In the genomic region with DNA sequence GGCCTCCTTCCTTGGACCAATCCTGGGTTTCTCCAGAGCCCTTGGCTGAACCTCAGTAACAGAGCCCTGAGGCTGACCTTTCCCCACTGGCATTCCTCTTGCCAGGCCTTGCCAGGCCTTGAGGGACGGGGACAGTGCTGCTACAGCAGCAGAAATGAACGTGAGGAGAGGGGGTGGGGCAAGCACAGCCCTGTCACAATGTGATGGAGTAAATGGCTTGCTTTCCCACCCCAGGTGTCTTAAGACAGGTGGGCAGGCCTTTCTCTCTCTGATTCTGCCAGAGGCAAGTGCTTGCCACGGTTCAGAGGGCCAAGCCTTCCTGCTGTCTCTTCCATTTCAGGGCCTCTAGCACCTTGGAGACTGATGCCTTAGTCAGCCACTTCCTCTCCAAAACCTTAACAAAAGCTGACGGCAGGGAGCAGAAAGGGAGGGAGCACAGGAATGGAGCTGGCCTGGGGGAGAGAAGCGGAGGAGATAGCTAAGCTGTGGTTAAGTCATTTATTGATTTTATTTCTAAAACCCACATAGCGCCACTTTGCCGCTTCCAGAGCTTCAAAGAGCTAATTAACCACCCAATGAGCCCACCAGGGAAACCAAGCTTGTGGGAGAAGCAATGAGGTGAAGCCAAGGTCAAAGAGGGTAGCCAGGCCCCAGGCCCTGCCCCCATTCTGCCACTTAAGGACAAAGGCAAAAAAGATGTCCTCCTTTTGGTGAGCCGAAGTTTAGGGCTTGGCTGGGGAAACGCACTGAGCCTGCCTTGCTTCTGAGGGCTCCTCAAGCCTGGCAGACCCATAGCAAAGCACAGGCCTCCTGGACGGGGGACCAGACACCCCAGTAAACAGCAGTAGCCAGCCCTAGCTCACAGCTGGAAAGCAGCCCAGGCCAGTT, we compare ENCODE assay signal across 8 cellular contexts. TPM values are rescaled to one million over a fixed set of nuclear protein-coding genes. Genes with fewer than 3 reads are reported as not detected.
DNase-seq lines count a peak whose midpoint lies in the region; ATAC-seq, FAIRE-seq and TF ChIP-seq lines count a peak whose summit lies in the region.

No MANE protein-coding gene starts in this region.

- WGBS in H1 (ENCODE audit: extremely low coverage in 1 of 2, insufficient coverage in 1 of 2, insufficient read length in 1 of 2, insufficient replicate concordance in 2 of 2, low coverage in 1 of 2, low lambda C conversion rate in 2 of 2, missing lambda C conversion rate in 1 of 2), 2 experiments: 27% methylated on average over 10 of the region's 10 CpGs; no CpG with 5 or more reads in 1 of the 2 experiments

- no peak overlapping the region for H3K23ac ChIP-seq in H1 (ENCODE audit: insufficient read length)

- H2BK12ac ChIP-seq in H1 (ENCODE audit: low read depth, low read length): peak overlapping the region; percentile 72

- no peak overlapping the region for H2AFZ ChIP-seq in H1 (ENCODE audit: low read length)

- no peaks in the 10 kb centered on the region for H3K9me3 Mint-ChIP-seq in naive thymus-derived CD8-positive, alpha-beta T cell

- H3K56ac ChIP-seq in H1 (replicated peaks; ENCODE audit: insufficient read length, low read depth, low read length): peak overlapping the region; percentile 27

- H3K36me3 Mint-ChIP-seq in naive thymus-derived CD8-positive, alpha-beta T cell: peaks cover 14 to 52% (median 21%) of the 10 kb centered on the region in 3 donors

- peak overlapping the region; percentile 67 for H4K91ac ChIP-seq in H1 (replicated peaks; ENCODE audit: insufficient read length, low read length)

- H4K8ac ChIP-seq in H1 (ENCODE audit: extremely low read depth, insufficient read depth, low read length): 0 out of 2 replicates have a peak overlapping the region, but pooled peaks have one; percentile 4

- peak overlapping the region; percentile 87 to 99 (median 92) for H3K27ac Mint-ChIP-seq in naive thymus-derived CD8-positive, alpha-beta T cell

- peak overlapping the region; percentile 61 for H4K5ac ChIP-seq in H1 (ENCODE audit: insufficient read length, low read depth, low read length)

- H2BK15ac ChIP-seq in H1 (ENCODE audit: low read length): no peak overlapping the region; the same call in 1 of the 2 replicates

- peak; percentile 89 for FAIRE-seq in H1 (lab: Jason Lieb, UNC)

- no peaks in the 10 kb centered on the region for H3K27me3 Mint-ChIP-seq in naive thymus-derived CD8-positive, alpha-beta T cell

- TF ChIP-seq POLR2A in Peyer's patch (IDR thresholded peaks at IDR 0.05) (no peak), H1 (IDR thresholded peaks at IDR 0.05; ENCODE audit: control extremely low read depth in 1 of 2, low read depth in 2 of 2, low read length in 2 of 2) (peak in 1 of 2 experiments; percentile 41; a peak in 1 of 3 replicates)

- peaks cover 13 to 21% of the 10 kb centered on the region in 2 experiments for H4K20me1 ChIP-seq in H1 (replicated peaks in 1 of 2; ENCODE audit: control insufficient read depth in 1 of 2, insufficient read depth in 2 of 2, low read length in 2 of 2)

- ATAC-seq in naive thymus-derived CD8-positive, alpha-beta T cell: peak; percentile 5 to 6
- ATAC-seq in HG03196 (IDR thresholded peaks at IDR 0.05; ENCODE audit: unreplicated experiment): no peak

- H3K27me3 ChIP-seq in Peyer's patch: no peaks in the 10 kb centered on the region
- H3K27me3 ChIP-seq in H1 (replicated peaks in 1 of 4; ENCODE audit: control insufficient read depth in 3 of 4, extremely low read depth in 1 of 4, insufficient read depth in 3 of 4, low read length in 3 of 4): no peaks in the 10 kb centered on the region

- DNase-seq in NCI-H2081 (lab: John Stamatoyannopoulos, UW) (peak; percentile 17 to 21), NCI-H2081 treated with DMSO at 0.1 percent for 48 hours (lab: John Stamatoyannopoulos, UW) (no peak), Peyer's patch (peak in 2 of 3 donors; percentile 72 to 76), H1 (ENCODE audit: low read depth in 1 of 2, low spot score in 2 of 2) (peak in 1 of 2 experiments; percentile 71), GF-D8 (lab: John Stamatoyannopoulos, UW) (no peak), AML-193 (lab: John Stamatoyannopoulos, UW) (no peak)
- DNase-seq in naive thymus-derived CD8-positive, alpha-beta T cell: peak in 5 of 10 donors; percentile 41 to 52 (median 49)

- no peak for TF ChIP-seq RAD21 in H1 (IDR thresholded peaks at IDR 0.05 in 1 of 2, conservative IDR thresholded peaks at IDR 0.05 in 1 of 2; ENCODE audit: low read depth in 2 of 2, low read length in 2 of 2)

- H2BK5ac ChIP-seq in H1 (ENCODE audit: low read depth, low read length): peak overlapping the region; percentile 100

- H2BK120ac ChIP-seq in H1 (replicated peaks; ENCODE audit: low read depth, low read length): peak overlapping the region; percentile 62

- no peak for TF ChIP-seq CTCF in Peyer's patch (IDR thresholded peaks at IDR 0.05)
- TF ChIP-seq CTCF in H1 (IDR thresholded peaks at IDR 0.05; ENCODE audit: control extremely low read depth in 1 of 3, insufficient read depth in 1 of 3, low read depth in 1 of 3, low read length in 3 of 3): no peak

- H3K79me2 ChIP-seq in H1 (ENCODE audit: control insufficient read depth in 1 of 2, insufficient read depth in 2 of 2, low read length in 2 of 2): peaks cover 0 to 11% of the 10 kb centered on the region in 2 experiments; a peak in 1 of 4 replicates

- H3K14ac ChIP-seq in H1 (ENCODE audit: insufficient read length): no peak overlapping the region

- 0 out of 3 replicates have a peak, but pooled peaks of 1 of the 2 experiments have one; percentile 3 for TF ChIP-seq EP300 in H1 (IDR thresholded peaks at IDR 0.05; ENCODE audit: borderline replicate concordance in 1 of 2, low read depth in 2 of 2, low read length in 2 of 2)

- H3K79me1 ChIP-seq in H1 (ENCODE audit: low read depth, low read length): peaks cover 3% of the 10 kb centered on the region

- no peaks in the 10 kb centered on the region for H3K23me2 ChIP-seq in H1 (ENCODE audit: low read depth, low read length)

- peak overlapping the region; percentile 95 for H3K18ac ChIP-seq in H1 (ENCODE audit: extremely low read depth, low read length)

- peak overlapping the region; percentile 56 to 70 for H3K4me2 ChIP-seq in H1 (ENCODE audit: insufficient read depth in 1 of 2, low read depth in 2 of 2, low read length in 2 of 2)

- H3K9ac ChIP-seq in H1 (replicated peaks in 1 of 4; ENCODE audit: extremely low read depth in 1 of 4, low read depth in 3 of 4, low read length in 3 of 4): peak overlapping the region in 2 of 4 experiments; percentile 36 to 51; a peak in 4 of 7 replicates

- POLR2A ChIA-PET in H1 (lab: Charles Lee; ENCODE audit: partially characterized antibody): interaction anchor here (0.9 to 42.9 kb wide), 14 partner anchors 3 to 373 kb away, joined by 3 to 1087 read pairs (median 4); a partner anchor contains a TSS
- POLR2A ChIA-PET in naive thymus-derived CD8-positive, alpha-beta T cell (lab: Charles Lee): interaction anchor here (0.8 to 45.2 kb wide), 10 partner anchors 8 to 499 kb away, joined by 3 to 2320 read pairs (median 6); a partner anchor contains a TSS

- CTCF ChIA-PET in H1 (lab: Charles Lee; ENCODE audit: partially characterized antibody): interaction anchor here (0.7 to 23.6 kb wide), 6 partner anchors 11 to 314 kb away, joined by 3 to 376 read pairs (median 4); a partner anchor contains a TSS

- peak overlapping the region; percentile 34 for H3K4ac ChIP-seq in H1 (replicated peaks; ENCODE audit: insufficient read length, low read depth, low read length)

- H3K9me3 ChIP-seq in Peyer's patch (no peaks in the 10 kb centered on the region), H1 (ENCODE audit: insufficient read depth in 2 of 2, low read depth in 1 of 2, low read length in 1 of 2) (no peaks in the 10 kb centered on the region)

- H3K36me3 ChIP-seq in Peyer's patch (peaks cover 3 to 57% (median 9%) of the 10 kb centered on the region in 3 donors), H1 (ENCODE audit: control insufficient read depth in 2 of 4, insufficient read depth in 4 of 4, low read length in 3 of 4) (peaks cover 22 to 46% (median 35%) of the 10 kb centered on the region in 4 experiments)

- peak overlapping the region; percentile 68 to 93 (median 84) for H3K4me3 Mint-ChIP-seq in naive thymus-derived CD8-positive, alpha-beta T cell

- peaks cover 49 to 98% (median 92%) of the 10 kb centered on the region in 4 donors for H3K4me1 Mint-ChIP-seq in naive thymus-derived CD8-positive, alpha-beta T cell

- H2BK20ac ChIP-seq in H1 (ENCODE audit: low read length): peak overlapping the region; percentile 75

- no peak overlapping the region for H2AK5ac ChIP-seq in H1 (ENCODE audit: low read depth, low read length)

- H3K4me3 ChIP-seq in Peyer's patch (no peak overlapping the region), H1 (ENCODE audit: extremely low read depth in 1 of 4, insufficient read depth in 2 of 4, low read depth in 3 of 4, low read length in 4 of 4) (peak overlapping the region in 3 of 4 experiments; percentile 14 to 36 (median 14); a peak in 4 of 8 replicates)

- H3K4me1 ChIP-seq in Peyer's patch: peaks cover 0 to 57% (median 46%) of the 10 kb centered on the region in 4 donors
- H3K4me1 ChIP-seq in H1 (replicated peaks in 1 of 4; ENCODE audit: control insufficient read depth in 3 of 4, insufficient read depth in 4 of 4, low read length in 3 of 4): peaks cover 26 to 77% (median 64%) of the 10 kb centered on the region in 4 experiments

- peak overlapping the region; percentile 36 to 85 (median 60) for H3K27ac ChIP-seq in Peyer's patch
- peak overlapping the region; percentile 86 for H3K27ac ChIP-seq in H1 (ENCODE audit: low read depth, low read length)

RNA-seq across cellular contexts. Expression of a gene that starts 3.4 kb away (rescaled TPM):
- 1 to 10 TPM in 3 of 4 donors, not detected in 1; 2.4 to 5.0 (median 2.5) TPM for total RNA-seq in Peyer's patch
- total RNA-seq in H1 (2021; fragmentation: NEBNext Ultra II Directional; extraction: Animal tissue kit (Norgen Biotek cat#: 25700)): 9.6 and 9.7 TPM in 2 replicates
- polyA plus RNA-seq in H1 (2011; rRNA removed): 10.0 and 15.2 TPM in 2 replicates
- polyA plus RNA-seq in H1 (2011; cell fraction: cytosol; rRNA removed): 10.4 TPM
- 20.9 TPM for polyA plus RNA-seq in H1 (2011; cell fraction: nucleus; rRNA removed)
- polyA plus RNA-seq in H1 (2012, experiment 1 of 2): 9.2 to 15.4 TPM (median 13.0 TPM) in 4 replicates
- polyA plus RNA-seq in H1 (2012, experiment 2 of 2): 11.5 TPM
- 6.9 TPM for polyA plus RNA-seq in H1 (2013, experiment 1 of 2)
- polyA plus RNA-seq in H1 (2013, experiment 2 of 2): 6.3 TPM
- polyA minus RNA-seq in H1 (2011; rRNA and poly(A)+ RNA removed): 13.2 and 16.4 TPM in 2 replicates
- polyA minus RNA-seq in H1 (2011; cell fraction: cytosol; rRNA and poly(A)+ RNA removed): 12.3 TPM
- polyA minus RNA-seq in H1 (2011; cell fraction: nucleus; rRNA and poly(A)+ RNA removed): 5.4 TPM
- total RNA-seq in naive thymus-derived CD8-positive, alpha-beta T cell: 10 to 100 TPM; 13.0 to 18.4 TPM
- under 1 TPM; 0.09 to 0.50 (median 0.49) TPM for polyA plus RNA-seq in naive thymus-derived CD8-positive, alpha-beta T cell

RNA-seq across cellular contexts. Expression of a gene that starts 15.2 kb away (rescaled TPM):
- total RNA-seq in Peyer's patch: 100 to 1,000 TPM; 247 to 621 (median 392) TPM
- 353 and 365 TPM in 2 replicates for total RNA-seq in H1 (2021; fragmentation: NEBNext Ultra II Directional; extraction: Animal tissue kit (Norgen Biotek cat#: 25700))
- polyA plus RNA-seq in H1 (2011; rRNA removed): 72.7 and 110 TPM in 2 replicates
- 70.0 TPM for polyA plus RNA-seq in H1 (2011; cell fraction: cytosol; rRNA removed)
- 197 TPM for polyA plus RNA-seq in H1 (2011; cell fraction: nucleus; rRNA removed)
- 259 to 328 TPM (median 273 TPM) in 4 replicates for polyA plus RNA-seq in H1 (2012, experiment 1 of 2)
- polyA plus RNA-seq in H1 (2012, experiment 2 of 2): 150 TPM
- polyA plus RNA-seq in H1 (2013, experiment 1 of 2): 194 TPM
- polyA plus RNA-seq in H1 (2013, experiment 2 of 2): 181 TPM
- 75.9 and 88.7 TPM in 2 replicates for polyA minus RNA-seq in H1 (2011; rRNA and poly(A)+ RNA removed)
- 107 TPM for polyA minus RNA-seq in H1 (2011; cell fraction: cytosol; rRNA and poly(A)+ RNA removed)
- polyA minus RNA-seq in H1 (2011; cell fraction: nucleus; rRNA and poly(A)+ RNA removed): 210 TPM
- 1,000 to 10,000 TPM; 1,030 to 1,057 TPM for total RNA-seq in naive thymus-derived CD8-positive, alpha-beta T cell
- polyA plus RNA-seq in naive thymus-derived CD8-positive, alpha-beta T cell: 100 to 1,000 TPM in 1 of 3 donors, 10 to 100 TPM in 2; 87.0 to 138 (median 96.6) TPM

RNA-seq across cellular contexts. Expression of a gene that starts 19.2 kb away (rescaled TPM):
- total RNA-seq in Peyer's patch: 100 to 1,000 TPM in 1 of 4 donors, 10 to 100 TPM in 3; 11.5 to 210 (median 16.0) TPM
- total RNA-seq in H1 (2021; fragmentation: NEBNext Ultra II Directional; extraction: Animal tissue kit (Norgen Biotek cat#: 25700)): 37.9 and 40.6 TPM in 2 replicates
- 45.7 and 50.4 TPM in 2 replicates for polyA plus RNA-seq in H1 (2011; rRNA removed)
- polyA plus RNA-seq in H1 (2011; cell fraction: cytosol; rRNA removed): 41.1 TPM
- polyA plus RNA-seq in H1 (2011; cell fraction: nucleus; rRNA removed): 127 TPM
- polyA plus RNA-seq in H1 (2012, experiment 1 of 2): 30.1 to 58.0 TPM (median 54.6 TPM) in 4 replicates
- polyA plus RNA-seq in H1 (2012, experiment 2 of 2): 31.1 TPM
- 33.0 TPM for polyA plus RNA-seq in H1 (2013, experiment 1 of 2)
- 34.6 TPM for polyA plus RNA-seq in H1 (2013, experiment 2 of 2)
- 14.8 and 18.9 TPM in 2 replicates for polyA minus RNA-seq in H1 (2011; rRNA and poly(A)+ RNA removed)
- 12.3 TPM for polyA minus RNA-seq in H1 (2011; cell fraction: cytosol; rRNA and poly(A)+ RNA removed)
- polyA minus RNA-seq in H1 (2011; cell fraction: nucleus; rRNA and poly(A)+ RNA removed): 24.8 TPM
- 100 to 1,000 TPM; 679 to 682 TPM for total RNA-seq in naive thymus-derived CD8-positive, alpha-beta T cell
- polyA plus RNA-seq in naive thymus-derived CD8-positive, alpha-beta T cell: 100 to 1,000 TPM; 168 to 253 (median 185) TPM

RNA-seq across cellular contexts. Expression of a gene that starts 39.9 kb away (rescaled TPM):
- 10 to 100 TPM in 3 of 4 donors, 1 to 10 TPM in 1; 3.3 to 34.7 (median 20.3) TPM for total RNA-seq in Peyer's patch
- 20.7 and 24.0 TPM in 2 replicates for total RNA-seq in H1 (2021; fragmentation: NEBNext Ultra II Directional; extraction: Animal tissue kit (Norgen Biotek cat#: 25700))
- 20.1 and 25.3 TPM in 2 replicates for polyA plus RNA-seq in H1 (2011; rRNA removed)
- polyA plus RNA-seq in H1 (2011; cell fraction: cytosol; rRNA removed): 22.2 TPM
- 54.2 TPM for polyA plus RNA-seq in H1 (2011; cell fraction: nucleus; rRNA removed)
- 14.0 to 19.1 TPM (median 15.9 TPM) in 4 replicates for polyA plus RNA-seq in H1 (2012, experiment 1 of 2)
- polyA plus RNA-seq in H1 (2012, experiment 2 of 2): 12.9 TPM
- 11.2 TPM for polyA plus RNA-seq in H1 (2013, experiment 1 of 2)
- polyA plus RNA-seq in H1 (2013, experiment 2 of 2): 12.0 TPM
- 18.5 and 20.3 TPM in 2 replicates for polyA minus RNA-seq in H1 (2011; rRNA and poly(A)+ RNA removed)
- 11.0 TPM for polyA minus RNA-seq in H1 (2011; cell fraction: cytosol; rRNA and poly(A)+ RNA removed)
- 11.6 TPM for polyA minus RNA-seq in H1 (2011; cell fraction: nucleus; rRNA and poly(A)+ RNA removed)
- 100 to 1,000 TPM; 128 to 135 TPM for total RNA-seq in naive thymus-derived CD8-positive, alpha-beta T cell
- polyA plus RNA-seq in naive thymus-derived CD8-positive, alpha-beta T cell: 10 to 100 TPM; 26.6 to 55.5 (median 30.3) TPM

RNA-seq across cellular contexts. Expression of a gene that starts 40.2 kb away (rescaled TPM):
- 1 to 10 TPM; 1.6 to 4.2 (median 3.0) TPM for total RNA-seq in Peyer's patch
- total RNA-seq in H1 (2021; fragmentation: NEBNext Ultra II Directional; extraction: Animal tissue kit (Norgen Biotek cat#: 25700)): 11.4 and 11.5 TPM in 2 replicates
- 1.3 and 5.7 TPM in 2 replicates for polyA plus RNA-seq in H1 (2011; rRNA removed)
- polyA plus RNA-seq in H1 (2011; cell fraction: cytosol; rRNA removed): 2.4 TPM
- polyA plus RNA-seq in H1 (2011; cell fraction: nucleus; rRNA removed): 7.0 TPM
- 6.8 to 12.4 TPM (median 9.6 TPM) in 4 replicates for polyA plus RNA-seq in H1 (2012, experiment 1 of 2)
- 4.9 TPM for polyA plus RNA-seq in H1 (2012, experiment 2 of 2)
- 11.2 TPM for polyA plus RNA-seq in H1 (2013, experiment 1 of 2)
- polyA plus RNA-seq in H1 (2013, experiment 2 of 2): 12.9 TPM
- polyA minus RNA-seq in H1 (2011; rRNA and poly(A)+ RNA removed): 10.7 and 12.0 TPM in 2 replicates
- 8.7 TPM for polyA minus RNA-seq in H1 (2011; cell fraction: cytosol; rRNA and poly(A)+ RNA removed)
- 10.3 TPM for polyA minus RNA-seq in H1 (2011; cell fraction: nucleus; rRNA and poly(A)+ RNA removed)
- under 1 TPM in 1 of 2 experiments, not detected in 1; 0.21 TPM for total RNA-seq in naive thymus-derived CD8-positive, alpha-beta T cell
- not detected for polyA plus RNA-seq in naive thymus-derived CD8-positive, alpha-beta T cell

Comparison
In these comparisons a context has a peak if more than half of its experiments do, and no peak if none do; other contexts are left out.
1. DNase-seq: peak in NCI-H2081 (2 of 2) and Peyer's patch (2 of 3); none in NCI-H2081 treated with DMSO at 0.1 percent for 48 hours (single experiment), GF-D8 (single experiment) and AML-193 (0 of 2).
2. H3K4me3 ChIP-seq: peak in H1 (3 of 4); none in Peyer's patch (0 of 4).